ENCODE assay signal across 16 cellular contexts in the genomic region with DNA sequence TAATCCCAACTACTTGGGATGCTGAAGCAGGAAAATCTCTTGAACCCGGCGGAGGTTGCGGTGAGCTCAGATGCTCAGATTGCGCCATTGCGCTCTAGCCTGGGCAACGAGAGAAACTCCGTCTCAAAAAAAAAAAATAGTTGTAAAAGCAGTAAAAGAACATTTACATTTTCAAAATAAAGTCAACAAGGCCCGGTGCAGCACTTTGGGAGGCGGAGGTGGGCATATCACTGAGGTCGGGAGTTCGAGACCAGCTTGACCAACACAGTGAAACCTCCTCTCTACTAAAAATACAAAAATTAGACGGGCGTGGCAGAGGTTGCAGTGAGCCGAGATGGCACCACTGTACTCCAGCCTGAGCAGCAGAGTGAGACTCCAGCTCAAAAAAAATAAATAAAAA. TPM values are rescaled to one million over a fixed set of nuclear protein-coding genes. Genes with fewer than 3 reads are reported as not detected.
DNase-seq lines count a peak whose midpoint lies in the region; ATAC-seq and TF ChIP-seq lines count a peak whose summit lies in the region.
"Had no signal": no experiment of that assay in that cellular context is flagged by ENCODE, and none has a peak within 500 bp of the region (broad histone marks: within the 10 kb centered on the region; RNA-seq: fewer than 3 reads in every experiment).

No MANE protein-coding gene starts in this region.

- no peaks in the 10 kb centered on the region for H3K9me3 ChIP-seq in T-helper 17 cell (ENCODE audit: control insufficient read depth, low read length, poor library complexity, severe bottlenecking)
- H3K9me3 ChIP-seq: BLaER1 had no signal

- H3K36me3 Mint-ChIP-seq in T-helper 17 cell (ENCODE audit: low read depth) = peaks cover 10% of the 10 kb centered on the region
- H3K36me3 Mint-ChIP-seq in dendritic cell treated with granulocyte-macrophage colony-stimulating factor and Interleukin-4, amounts not matched to agents 40 ng/mL and 50 ng/mL, for 4 days (ENCODE audit: low read depth) = peaks cover 86% of the 10 kb centered on the region
- H3K36me3 Mint-ChIP-seq in neural crest cell (ENCODE audit: low read depth) = peaks cover 17% of the 10 kb centered on the region

- DNase-seq in activated CD8-positive, alpha-beta memory T cell treated with anti-CD3 and anti-CD28 coated beads, Interleukin-2, amount 50 U/mL, for 48 hours = peak; percentile 34
- no peak for DNase-seq in activated CD8-positive, alpha-beta memory T cell treated with anti-CD3 and anti-CD28 coated beads, Interleukin-2, amount 50 U/mL, for 4 hours
- no peak for DNase-seq in T-helper 17 cell
- no peak for DNase-seq in neural crest cell (ENCODE audit: low read depth, low spot score)
- DNase-seq in activated CD4-positive, CD25-positive, alpha-beta regulatory T cell (lab: John Stamatoyannopoulos, UW) = no peak
- no peak for DNase-seq in dermis blood vessel endothelial cell
- DNase-seq in H7 = no peak
- DNase-seq: 8988T; Calu3; CD4-positive, alpha-beta memory T cell; DMS79 treated with DMSO at 0.1 percent for 48 hours; GF-D8 had no signal

- ATAC-seq in T-helper 17 cell = no peak
- ATAC-seq: GM23338 had no signal

- no peaks in the 10 kb centered on the region for H3K27me3 ChIP-seq in H7 (ENCODE audit: control insufficient read depth, insufficient read depth, low read length)
- H3K27me3 ChIP-seq: BLaER1 had no signal

- peaks cover 16% of the 10 kb centered on the region for H3K4me1 Mint-ChIP-seq in T-helper 17 cell
- H3K4me1 Mint-ChIP-seq in dendritic cell treated with granulocyte-macrophage colony-stimulating factor and Interleukin-4, amounts not matched to agents 40 ng/mL and 50 ng/mL, for 4 days (ENCODE audit: low read depth) = peaks cover 10% of the 10 kb centered on the region
- H3K4me1 Mint-ChIP-seq in neural crest cell = peaks cover 19% of the 10 kb centered on the region

- peak overlapping the region; percentile 14 for H3K27ac Mint-ChIP-seq in T-helper 17 cell
- peak overlapping the region; percentile 54 for H3K27ac Mint-ChIP-seq in dendritic cell treated with granulocyte-macrophage colony-stimulating factor and Interleukin-4, amounts not matched to agents 40 ng/mL and 50 ng/mL, for 4 days
- no peak overlapping the region for H3K27ac Mint-ChIP-seq in neural crest cell (ENCODE audit: unreplicated experiment)
- H3K27ac Mint-ChIP-seq: GM23338 had no signal

- no peak for TF ChIP-seq CTCF in neural crest cell (conservative IDR thresholded peaks at IDR 0.05)

- peaks cover 20% of the 10 kb centered on the region for H3K36me3 ChIP-seq in H7 (replicated peaks; ENCODE audit: control insufficient read depth, insufficient read depth, low read length)

- intact Hi-C loops in dendritic cell treated with granulocyte-macrophage colony-stimulating factor and Interleukin-4, amounts not matched to agents 40 ng/mL and 50 ng/mL, for 4 days (cut with micrococcal nuclease) = no loop called here

- no peak overlapping the region for H3K4me3 ChIP-seq in H7 (ENCODE audit: insufficient read depth, low read depth, low read length)
- H3K4me3 ChIP-seq: BLaER1, GM23338 had no signal

- H3K4me3 Mint-ChIP-seq in T-helper 17 cell (no peak overlapping the region), neural crest cell (peak overlapping the region; percentile 65)
- H3K4me3 Mint-ChIP-seq in dendritic cell treated with granulocyte-macrophage colony-stimulating factor and Interleukin-4, amounts not matched to agents 40 ng/mL and 50 ng/mL, for 4 days = no peak overlapping the region
- H3K4me3 Mint-ChIP-seq: CD14-positive monocyte, GM23338 had no signal

- H3K27me3 Mint-ChIP-seq in T-helper 17 cell (no peaks in the 10 kb centered on the region), neural crest cell (ENCODE audit: low read depth) (peaks cover 4% of the 10 kb centered on the region)
- H3K27me3 Mint-ChIP-seq in dendritic cell treated with granulocyte-macrophage colony-stimulating factor and Interleukin-4, amounts not matched to agents 40 ng/mL and 50 ng/mL, for 4 days = no peaks in the 10 kb centered on the region
- H3K27me3 Mint-ChIP-seq: CD4-positive, alpha-beta memory T cell had no signal

- H3K9me3 Mint-ChIP-seq in dendritic cell treated with granulocyte-macrophage colony-stimulating factor and Interleukin-4, amounts not matched to agents 40 ng/mL and 50 ng/mL, for 4 days = no peaks in the 10 kb centered on the region
- H3K9me3 Mint-ChIP-seq in neural crest cell = peaks cover 2% of the 10 kb centered on the region
- H3K9me3 Mint-ChIP-seq: CD4-positive, alpha-beta memory T cell; GM23338 had no signal

RNA-seq across cellular contexts. Expression of a gene that starts 4.0 kb away (rescaled TPM):
- total RNA-seq in T-helper 17 cell = 10 to 100 TPM; 69.6 to 71.5 TPM
- total RNA-seq in neural crest cell = 131 and 132 TPM in 2 replicates
- 37.9 and 50.6 TPM in 2 replicates for total RNA-seq in dermis blood vessel endothelial cell
- 53.1 and 67.7 TPM in 2 replicates for total RNA-seq in H7 (2014; rRNA removed; shearing (Covaris generic))
